20 cellular contexts compared by ENCODE assay signal in genomic region chr11:92911478-92911877, GRCh38. TPM values are rescaled to one million over a fixed set of nuclear protein-coding genes. Genes with fewer than 3 reads are reported as not detected.
"Had no signal": no experiment of that assay in that cellular context is flagged by ENCODE, and none has a peak within 500 bp of the region (broad histone marks: within the 10 kb centered on the region; RNA-seq: fewer than 3 reads in every experiment).

No MANE protein-coding gene starts in this region.

- DNase-seq: activated CD4-positive, alpha-beta T cell treated with anti-CD3 and anti-CD28 coated beads, Interleukin-2, amount 10 ng/mL, durations not matched to agents 24 days and 14 days; activated naive CD4-positive, alpha-beta T cell treated with Interleukin-2 at 50 U/mL for 16 hours; activated naive CD8-positive, alpha-beta T cell treated with anti-CD3 and anti-CD28 coated beads, Interleukin-2, amount 50 U/mL, for 24 hours; glutamatergic neuron; immature natural killer cell; left cardiac atrium; lower lobe of right lung; naive B cell; posterior cingulate gyrus; stomach; uterus had no signal

- H3K27ac ChIP-seq: ascending aorta, cardiac muscle cell, esophagus muscularis mucosa, lower lobe of right lung, right atrium auricular region, skin epidermis, stomach, thoracic aorta, uterus had no signal

- H3K9me3 Mint-ChIP-seq: activated CD4-positive, alpha-beta T cell treated with anti-CD3 and anti-CD28 coated beads, Interleukin-2, amount 10 ng/mL, durations not matched to agents 24 days and 14 days; activated naive CD8-positive, alpha-beta T cell treated with anti-CD3 and anti-CD28 coated beads, Interleukin-2, amount 50 U/mL, for 24 hours; activated T-helper 1 cell treated with anti-CD3 and anti-CD28 coated beads, Interleukin-12 subunit alpha, Interleukin-12 subunit beta, Interleukin-2, Interleukin-4 antibody, amounts not matched to agents 30 ng/mL and 10 ng/mL and 1 ng/mL, durations not matched to agents 14 hours and 24 hours and 36 hours; mesothelial cell of epicardium had no signal

- H3K4me3 ChIP-seq: ascending aorta, cardiac muscle cell, esophagus muscularis mucosa, lower lobe of right lung, right atrium auricular region, skin epidermis, stomach, thoracic aorta, uterus had no signal

- H3K4me1 Mint-ChIP-seq: activated CD4-positive, alpha-beta T cell treated with anti-CD3 and anti-CD28 coated beads, Interleukin-2, amount 10 ng/mL, durations not matched to agents 24 days and 14 days; activated naive CD8-positive, alpha-beta T cell treated with anti-CD3 and anti-CD28 coated beads, Interleukin-2, amount 50 U/mL, for 24 hours; immature natural killer cell; mesothelial cell of epicardium; naive B cell had no signal

- H3K36me3 Mint-ChIP-seq: immature natural killer cell, mesothelial cell of epicardium, naive B cell had no signal

- H3K27ac Mint-ChIP-seq: activated CD4-positive, alpha-beta T cell treated with anti-CD3 and anti-CD28 coated beads, Interleukin-2, amount 10 ng/mL, durations not matched to agents 24 days and 14 days; activated naive CD8-positive, alpha-beta T cell treated with anti-CD3 and anti-CD28 coated beads, Interleukin-2, amount 50 U/mL, for 24 hours; activated T-helper 1 cell treated with anti-CD3 and anti-CD28 coated beads, Interleukin-12 subunit alpha, Interleukin-12 subunit beta, Interleukin-2, Interleukin-4 antibody, amounts not matched to agents 30 ng/mL and 10 ng/mL and 1 ng/mL, durations not matched to agents 14 hours and 24 hours and 36 hours; immature natural killer cell; mesothelial cell of epicardium; naive B cell had no signal

- H3K27me3 ChIP-seq: ascending aorta, cardiac muscle cell, esophagus muscularis mucosa, right atrium auricular region, stomach, uterus had no signal

- H3K9me3 ChIP-seq: ascending aorta, esophagus muscularis mucosa, lower lobe of right lung, right atrium auricular region, stomach, thoracic aorta, uterus had no signal

- H3K4me1 ChIP-seq: ascending aorta, esophagus muscularis mucosa, lower lobe of right lung, right atrium auricular region, stomach, uterus had no signal

- H3K27me3 Mint-ChIP-seq: activated CD4-positive, alpha-beta T cell treated with anti-CD3 and anti-CD28 coated beads, Interleukin-2, amount 10 ng/mL, durations not matched to agents 24 days and 14 days; activated naive CD8-positive, alpha-beta T cell treated with anti-CD3 and anti-CD28 coated beads, Interleukin-2, amount 50 U/mL, for 24 hours had no signal

- H3K36me3 ChIP-seq: ascending aorta, cardiac muscle cell, esophagus muscularis mucosa, lower lobe of right lung, right atrium auricular region, stomach, thoracic aorta, uterus had no signal

- H3K4me3 Mint-ChIP-seq: activated CD4-positive, alpha-beta T cell treated with anti-CD3 and anti-CD28 coated beads, Interleukin-2, amount 10 ng/mL, durations not matched to agents 24 days and 14 days; activated naive CD8-positive, alpha-beta T cell treated with anti-CD3 and anti-CD28 coated beads, Interleukin-2, amount 50 U/mL, for 24 hours; activated T-helper 1 cell treated with anti-CD3 and anti-CD28 coated beads, Interleukin-12 subunit alpha, Interleukin-12 subunit beta, Interleukin-2, Interleukin-4 antibody, amounts not matched to agents 30 ng/mL and 10 ng/mL and 1 ng/mL, durations not matched to agents 14 hours and 24 hours and 36 hours; immature natural killer cell; mesothelial cell of epicardium; naive B cell had no signal

RNA-seq across cellular contexts. Expression of gene MTNR1B, which starts 58.0 kb away (rescaled TPM):
- total RNA-seq: activated CD4-positive, alpha-beta T cell treated with anti-CD3 and anti-CD28 coated beads, Interleukin-2, amount 10 ng/mL, durations not matched to agents 24 days and 14 days; activated T-helper 1 cell treated with anti-CD3 and anti-CD28 coated beads, Interleukin-12 subunit alpha, Interleukin-12 subunit beta, Interleukin-2, Interleukin-4 antibody, amounts not matched to agents 30 ng/mL and 10 ng/mL and 1 ng/mL, durations not matched to agents 14 hours and 24 hours and 36 hours; ascending aorta; cardiac muscle cell; esophagus muscularis mucosa; fibroblast of villous mesenchyme; left cardiac atrium; lower lobe of right lung; mesothelial cell of epicardium; right atrium auricular region; thoracic aorta; uterus had no signal
- polyA plus RNA-seq: cardiac muscle cell, immature natural killer cell, stomach had no signal
